In genomic region chr10:27150261-27150660, GRCh38 we compare ENCODE assay signal across 27 cellular contexts. TPM values are rescaled to one million over a fixed set of nuclear protein-coding genes. Genes with fewer than 3 reads are reported as not detected.
DNase-seq lines count a peak whose midpoint lies in the region; ATAC-seq and TF ChIP-seq lines count a peak whose summit lies in the region.
"Had no signal": no experiment of that assay in that cellular context is flagged by ENCODE, and none has a peak within 500 bp of the region (broad histone marks: within the 10 kb centered on the region; RNA-seq: fewer than 3 reads in every experiment).

No MANE protein-coding gene starts in this region.

- no peaks in the 10 kb centered on the region for H3K9me3 ChIP-seq in CD4-positive, alpha-beta T cell (ENCODE audit: control insufficient read depth, low read length)
- H3K9me3 ChIP-seq in spleen = no peaks in the 10 kb centered on the region
- H3K9me3 ChIP-seq: gastroesophageal sphincter, upper lobe of left lung had no signal

- peaks cover 0 to 57% (median 37%) of the 10 kb centered on the region in 6 donors for H3K36me3 ChIP-seq in spleen

- no peaks in the 10 kb centered on the region for H3K9me3 Mint-ChIP-seq in activated CD4-positive, alpha-beta T cell treated with anti-CD3 and anti-CD28 coated beads, Interleukin-2, amount 10 ng/mL, durations not matched to agents 24 days and 14 days
- H3K9me3 Mint-ChIP-seq in CD4-positive, alpha-beta T cell = no peaks in the 10 kb centered on the region
- H3K9me3 Mint-ChIP-seq in activated T-helper 1 cell treated with anti-CD3 and anti-CD28 coated beads, Interleukin-12 subunit alpha, Interleukin-12 subunit beta, Interleukin-2, Interleukin-4 antibody, amounts not matched to agents 30 ng/mL and 10 ng/mL and 1 ng/mL, durations not matched to agents 14 hours and 24 hours and 36 hours = no peaks in the 10 kb centered on the region
- peaks cover 0 to 4% (median 0%) of the 10 kb centered on the region in 9 donors for H3K9me3 Mint-ChIP-seq in naive thymus-derived CD8-positive, alpha-beta T cell
- H3K9me3 Mint-ChIP-seq: endodermal cell had no signal

- peaks cover 9 to 73% (median 36%) of the 10 kb centered on the region in 6 donors for H3K4me1 ChIP-seq in spleen

- peak overlapping the region; percentile 59 for H3K4me3 Mint-ChIP-seq in activated CD4-positive, alpha-beta T cell treated with anti-CD3 and anti-CD28 coated beads, Interleukin-2, amount 10 ng/mL, durations not matched to agents 24 days and 14 days
- peak overlapping the region; percentile 86 for H3K4me3 Mint-ChIP-seq in CD4-positive, alpha-beta T cell
- peak overlapping the region; percentile 66 for H3K4me3 Mint-ChIP-seq in activated T-helper 1 cell treated with anti-CD3 and anti-CD28 coated beads, Interleukin-12 subunit alpha, Interleukin-12 subunit beta, Interleukin-2, Interleukin-4 antibody, amounts not matched to agents 30 ng/mL and 10 ng/mL and 1 ng/mL, durations not matched to agents 14 hours and 24 hours and 36 hours
- H3K4me3 Mint-ChIP-seq in naive thymus-derived CD8-positive, alpha-beta T cell = peak overlapping the region in 8 of 10 donors; percentile 14 to 71 (median 44)
- H3K4me3 Mint-ChIP-seq: endodermal cell had no signal

- H3K4me1 Mint-ChIP-seq in activated CD4-positive, alpha-beta T cell treated with anti-CD3 and anti-CD28 coated beads, Interleukin-2, amount 10 ng/mL, durations not matched to agents 24 days and 14 days = peaks cover 45% of the 10 kb centered on the region
- H3K4me1 Mint-ChIP-seq in CD4-positive, alpha-beta T cell (ENCODE audit: low read depth) = peaks cover 59% of the 10 kb centered on the region
- peaks cover 59% of the 10 kb centered on the region for H3K4me1 Mint-ChIP-seq in activated T-helper 1 cell treated with anti-CD3 and anti-CD28 coated beads, Interleukin-12 subunit alpha, Interleukin-12 subunit beta, Interleukin-2, Interleukin-4 antibody, amounts not matched to agents 30 ng/mL and 10 ng/mL and 1 ng/mL, durations not matched to agents 14 hours and 24 hours and 36 hours (ENCODE audit: low read depth)
- peaks cover 25 to 62% (median 54%) of the 10 kb centered on the region in 4 donors for H3K4me1 Mint-ChIP-seq in naive thymus-derived CD8-positive, alpha-beta T cell

- POLR2A ChIA-PET in CD4-positive, alpha-beta T cell (lab: Charles Lee) = interaction anchor here (0.6 kb wide), 1 partner anchor 8 kb away, joined by 3 read pairs; no protein-coding TSS in a partner anchor
- POLR2A ChIA-PET in naive thymus-derived CD8-positive, alpha-beta T cell (lab: Charles Lee) = interaction anchor here (0.6 to 0.7 kb wide), 2 partner anchors 11 to 1479 kb away, joined by 3 to 4 read pairs; no protein-coding TSS in a partner anchor

- H3K4me3 ChIP-seq in spleen = no peak overlapping the region
- H3K4me3 ChIP-seq: gastroesophageal sphincter, GM23248, upper lobe of left lung had no signal

- no peak for DNase-seq in activated CD4-positive, alpha-beta T cell treated with anti-CD3 and anti-CD28 coated beads, Interleukin-2, amount 10 ng/mL, durations not matched to agents 24 days and 14 days
- no peak for DNase-seq in activated CD4-positive, alpha-beta T cell treated with anti-CD3 and anti-CD28 coated beads, Interleukin-2, amount 50 U/mL, for 1 hour
- no peak for DNase-seq in CD4-positive, alpha-beta T cell
- DNase-seq in activated T-helper 1 cell treated with anti-CD3 and anti-CD28 coated beads, Interleukin-12 subunit alpha, Interleukin-12 subunit beta, Interleukin-2, Interleukin-4 antibody, amounts not matched to agents 30 ng/mL and 10 ng/mL and 1 ng/mL, durations not matched to agents 14 hours and 24 hours and 36 hours (ENCODE audit: low spot score) = no peak
- DNase-seq in naive thymus-derived CD8-positive, alpha-beta T cell = no peak
- DNase-seq in spleen (no peak), posterior vena cava (ENCODE audit: low spot score) (no peak)
- DNase-seq: activated CD4-positive, CD25-positive, alpha-beta regulatory T cell treated with anti-CD3 and anti-CD28 coated beads, Interleukin-2, amount 50 U/mL, for 72 hours; activated gamma-delta T cell; AML-193; cortex of kidney; DMS79 treated with DMSO at 0.1 percent for 48 hours; endodermal cell; GM23248; hypothalamus; Karpas-422; left ventricle myocardium superior; naive B cell; NCI-H1048; NCI-H187; NCI-H526; SIG-M5; stimulated activated CD8-positive, alpha-beta memory T cell treated with anti-CD3 and anti-CD28 coated beads, Interleukin-4, amount 100 ng/mL, for 48 hours; upper lobe of left lung had no signal

- 78 to 100% (median 87%) methylated on average over 1 of the region's 1 CpG for WGBS in spleen, 5 donors

- H3K36me3 Mint-ChIP-seq in activated CD4-positive, alpha-beta T cell treated with anti-CD3 and anti-CD28 coated beads, Interleukin-2, amount 10 ng/mL, durations not matched to agents 24 days and 14 days (ENCODE audit: low read depth) = peaks cover 52% of the 10 kb centered on the region
- H3K36me3 Mint-ChIP-seq in CD4-positive, alpha-beta T cell (ENCODE audit: low read depth) = peaks cover 77% of the 10 kb centered on the region
- peaks cover 49% of the 10 kb centered on the region for H3K36me3 Mint-ChIP-seq in activated T-helper 1 cell treated with anti-CD3 and anti-CD28 coated beads, Interleukin-12 subunit alpha, Interleukin-12 subunit beta, Interleukin-2, Interleukin-4 antibody, amounts not matched to agents 30 ng/mL and 10 ng/mL and 1 ng/mL, durations not matched to agents 14 hours and 24 hours and 36 hours (ENCODE audit: low read depth)
- peaks cover 8 to 45% (median 15%) of the 10 kb centered on the region in 3 donors for H3K36me3 Mint-ChIP-seq in naive thymus-derived CD8-positive, alpha-beta T cell

- H3K27ac ChIP-seq in CD4-positive, alpha-beta T cell (ENCODE audit: low read depth, low read length) = no peak overlapping the region
- no peak overlapping the region for H3K27ac ChIP-seq in spleen
- H3K27ac ChIP-seq: gastroesophageal sphincter, GM23248, upper lobe of left lung had no signal

- intact Hi-C loops in activated CD4-positive, alpha-beta T cell treated with anti-CD3 and anti-CD28 coated beads, Interleukin-2, amount 10 ng/mL, durations not matched to agents 24 days and 14 days (cut with micrococcal nuclease) = loop anchor here (5.0 to 10.0 kb wide), 4 partner anchors 128 to 1185 kb away; partner anchors contain the start of gene APBB1IP
- intact Hi-C loops in CD4-positive, alpha-beta T cell (cut with DNase I, micrococcal nuclease) = loop anchor here (5.0 to 10.0 kb wide), 5 partner anchors 33 to 1385 kb away; partner anchors contain the start of genes ANKRD26 (in 1 of the 2), MPP7 (in 1 of the 2) and WAC (in 1 of the 2)
- intact Hi-C loops in activated T-helper 1 cell treated with anti-CD3 and anti-CD28 coated beads, Interleukin-12 subunit alpha, Interleukin-12 subunit beta, Interleukin-2, Interleukin-4 antibody, amounts not matched to agents 30 ng/mL and 10 ng/mL and 1 ng/mL, durations not matched to agents 14 hours and 24 hours and 36 hours (cut with micrococcal nuclease) = no loop called here
- intact Hi-C loops in spleen (cut with DNase I; ENCODE audit: low total_unique reads) (loop anchor here (10.0 kb wide), 1 partner anchor 45 kb away; the partner anchor contains the start of gene ANKRD26), posterior vena cava (cut with DNase I) (no loop called here)

- H3K27me3 ChIP-seq in CD4-positive, alpha-beta T cell (ENCODE audit: control insufficient read depth, insufficient read depth, low read length) = no peaks in the 10 kb centered on the region
- H3K27me3 ChIP-seq in spleen (replicated peaks in 1 of 7) = no peaks in the 10 kb centered on the region
- H3K27me3 ChIP-seq: gastroesophageal sphincter, upper lobe of left lung had no signal

- peak overlapping the region; percentile 36 for H3K27ac Mint-ChIP-seq in activated CD4-positive, alpha-beta T cell treated with anti-CD3 and anti-CD28 coated beads, Interleukin-2, amount 10 ng/mL, durations not matched to agents 24 days and 14 days
- H3K27ac Mint-ChIP-seq in CD4-positive, alpha-beta T cell = peak overlapping the region; percentile 45
- H3K27ac Mint-ChIP-seq in activated T-helper 1 cell treated with anti-CD3 and anti-CD28 coated beads, Interleukin-12 subunit alpha, Interleukin-12 subunit beta, Interleukin-2, Interleukin-4 antibody, amounts not matched to agents 30 ng/mL and 10 ng/mL and 1 ng/mL, durations not matched to agents 14 hours and 24 hours and 36 hours = no peak overlapping the region
- H3K27ac Mint-ChIP-seq in naive thymus-derived CD8-positive, alpha-beta T cell = peak overlapping the region in 5 of 10 donors; percentile 46 to 65 (median 50)
- H3K27ac Mint-ChIP-seq: endodermal cell had no signal

- TF ChIP-seq POLR2A in spleen (IDR thresholded peaks at IDR 0.05) = no peak

- CTCF ChIA-PET in CD4-positive, alpha-beta T cell (lab: Charles Lee) = interaction anchor here (0.6 kb wide), 1 partner anchor 89 kb away, joined by 4 read pairs; no protein-coding TSS in a partner anchor

- no peak for ATAC-seq in CD4-positive, alpha-beta T cell (ENCODE audit: poor library complexity)
- ATAC-seq in naive thymus-derived CD8-positive, alpha-beta T cell = no peak
- ATAC-seq in GM18519 (IDR thresholded peaks at IDR 0.05; ENCODE audit: low FRiP score, unreplicated experiment) = no peak
- ATAC-seq: gastroesophageal sphincter, left ventricle myocardium superior, Panc1 had no signal

- TF ChIP-seq CTCF in CD4-positive, alpha-beta T cell (IDR thresholded peaks at IDR 0.05) = no peak
- no peak for TF ChIP-seq CTCF in spleen (IDR thresholded peaks at IDR 0.05 in 8 of 11, conservative IDR thresholded peaks at IDR 0.05 in 3 of 11)

- H3K27me3 Mint-ChIP-seq in activated CD4-positive, alpha-beta T cell treated with anti-CD3 and anti-CD28 coated beads, Interleukin-2, amount 10 ng/mL, durations not matched to agents 24 days and 14 days = no peaks in the 10 kb centered on the region
- H3K27me3 Mint-ChIP-seq in CD4-positive, alpha-beta T cell = no peaks in the 10 kb centered on the region
- H3K27me3 Mint-ChIP-seq in activated T-helper 1 cell treated with anti-CD3 and anti-CD28 coated beads, Interleukin-12 subunit alpha, Interleukin-12 subunit beta, Interleukin-2, Interleukin-4 antibody, amounts not matched to agents 30 ng/mL and 10 ng/mL and 1 ng/mL, durations not matched to agents 14 hours and 24 hours and 36 hours (ENCODE audit: insufficient read depth) = no peaks in the 10 kb centered on the region
- peaks cover 0 to 4% (median 0%) of the 10 kb centered on the region in 5 donors for H3K27me3 Mint-ChIP-seq in naive thymus-derived CD8-positive, alpha-beta T cell
- H3K27me3 Mint-ChIP-seq: naive B cell had no signal

RNA-seq across cellular contexts. Expression of gene YME1L1, which starts 3.9 kb away (rescaled TPM):
- total RNA-seq in activated CD4-positive, alpha-beta T cell treated with anti-CD3 and anti-CD28 coated beads, Interleukin-2, amount 10 ng/mL, durations not matched to agents 24 days and 14 days = 134 and 149 TPM in 2 replicates
- total RNA-seq in CD4-positive, alpha-beta T cell = 100 to 1,000 TPM; 152 to 157 TPM
- 142 and 146 TPM in 2 replicates for total RNA-seq in activated T-helper 1 cell treated with anti-CD3 and anti-CD28 coated beads, Interleukin-12 subunit alpha, Interleukin-12 subunit beta, Interleukin-2, Interleukin-4 antibody, amounts not matched to agents 30 ng/mL and 10 ng/mL and 1 ng/mL, durations not matched to agents 14 hours and 24 hours and 36 hours
- total RNA-seq in naive thymus-derived CD8-positive, alpha-beta T cell = 100 to 1,000 TPM; 101 to 102 TPM
- 100 to 1,000 TPM; 109 to 120 (median 119) TPM for polyA plus RNA-seq in naive thymus-derived CD8-positive, alpha-beta T cell
- total RNA-seq in spleen (10 to 100 TPM; 61.6 to 82.2 (median 75.8) TPM), posterior vena cava (10 to 100 TPM; 81.9 to 85.2 TPM)
- 10 to 100 TPM; 20.7 to 33.1 (median 27.7) TPM for polyA plus RNA-seq in spleen

RNA-seq across cellular contexts. Expression of gene MASTL, which starts 4.9 kb away (rescaled TPM):
- total RNA-seq in activated CD4-positive, alpha-beta T cell treated with anti-CD3 and anti-CD28 coated beads, Interleukin-2, amount 10 ng/mL, durations not matched to agents 24 days and 14 days = 34.0 and 34.5 TPM in 2 replicates
- total RNA-seq in CD4-positive, alpha-beta T cell = 10 to 100 TPM; 24.2 to 25.1 TPM
- 33.2 and 33.7 TPM in 2 replicates for total RNA-seq in activated T-helper 1 cell treated with anti-CD3 and anti-CD28 coated beads, Interleukin-12 subunit alpha, Interleukin-12 subunit beta, Interleukin-2, Interleukin-4 antibody, amounts not matched to agents 30 ng/mL and 10 ng/mL and 1 ng/mL, durations not matched to agents 14 hours and 24 hours and 36 hours
- 1 to 10 TPM; 7.0 to 8.6 TPM for total RNA-seq in naive thymus-derived CD8-positive, alpha-beta T cell
- polyA plus RNA-seq in naive thymus-derived CD8-positive, alpha-beta T cell = 1 to 10 TPM; 1.3 to 2.1 (median 2.0) TPM
- total RNA-seq in spleen (10 to 100 TPM in 1 of 7 donors, 1 to 10 TPM in 6; 4.5 to 10.3 (median 8.6) TPM), posterior vena cava (1 to 10 TPM; 7.0 to 9.6 TPM)
- 1 to 10 TPM; 3.6 to 4.4 (median 4.1) TPM for polyA plus RNA-seq in spleen

RNA-seq across cellular contexts. Expression of gene ANKRD26, which starts 50.0 kb away (rescaled TPM):
- 5.3 and 5.8 TPM in 2 replicates for total RNA-seq in activated CD4-positive, alpha-beta T cell treated with anti-CD3 and anti-CD28 coated beads, Interleukin-2, amount 10 ng/mL, durations not matched to agents 24 days and 14 days
- 1 to 10 TPM; 6.2 to 6.6 TPM for total RNA-seq in CD4-positive, alpha-beta T cell
- 4.3 and 7.0 TPM in 2 replicates for total RNA-seq in activated T-helper 1 cell treated with anti-CD3 and anti-CD28 coated beads, Interleukin-12 subunit alpha, Interleukin-12 subunit beta, Interleukin-2, Interleukin-4 antibody, amounts not matched to agents 30 ng/mL and 10 ng/mL and 1 ng/mL, durations not matched to agents 14 hours and 24 hours and 36 hours
- total RNA-seq in naive thymus-derived CD8-positive, alpha-beta T cell = 10 to 100 TPM; 15.8 to 16.2 TPM
- 1 to 10 TPM; 1.9 to 2.9 (median 2.7) TPM for polyA plus RNA-seq in naive thymus-derived CD8-positive, alpha-beta T cell
- total RNA-seq in spleen (10 to 100 TPM in 3 of 7 donors, 1 to 10 TPM in 4; 7.7 to 19.7 (median 9.7) TPM), posterior vena cava (1 to 10 TPM; 5.7 to 6.8 TPM)
- 1 to 10 TPM; 1.7 to 2.8 (median 2.2) TPM for polyA plus RNA-seq in spleen

Comparison
In these comparisons a context has a peak if more than half of its experiments do, and no peak if none do; other contexts are left out.
1. intact Hi-C loops: an anchor here in activated CD4-positive, alpha-beta T cell treated with anti-CD3 and anti-CD28 coated beads, Interleukin-2, amount 10 ng/mL, durations not matched to agents 24 days and 14 days (5.0 to 10.0 kb wide), CD4-positive, alpha-beta T cell (5.0 to 10.0 kb wide) and spleen (10.0 kb wide); none called in activated T-helper 1 cell treated with anti-CD3 and anti-CD28 coated beads, Interleukin-12 subunit alpha, Interleukin-12 subunit beta, Interleukin-2, Interleukin-4 antibody, amounts not matched to agents 30 ng/mL and 10 ng/mL and 1 ng/mL, durations not matched to agents 14 hours and 24 hours and 36 hours and posterior vena cava.